In the genomic region with DNA sequence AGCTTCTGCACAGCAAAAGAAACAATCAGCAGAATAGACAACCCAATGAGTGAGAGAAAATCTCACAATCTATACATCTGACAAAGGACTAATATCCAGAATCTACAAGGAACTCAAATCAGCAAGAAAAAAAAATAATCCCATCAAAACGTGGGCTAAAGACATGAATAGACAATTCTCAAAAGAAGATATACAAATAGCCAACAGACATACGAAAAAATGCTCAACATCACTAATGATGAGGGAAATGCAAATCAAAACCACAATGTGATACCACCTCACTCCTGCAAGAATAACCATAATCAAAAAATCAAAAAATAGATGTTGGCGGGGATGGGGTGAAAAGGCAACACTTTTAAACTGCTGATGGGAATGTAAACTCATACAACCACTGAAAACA, we compare ENCODE assay signal across 8 cellular contexts. TPM values are rescaled to one million over a fixed set of nuclear protein-coding genes. Genes with fewer than 3 reads are reported as not detected.
DNase-seq lines count a peak whose midpoint lies in the region; ATAC-seq, FAIRE-seq and TF ChIP-seq lines count a peak whose summit lies in the region.
"Not testable (repeated sequence)": the region's sequence is repeated elsewhere in the genome, so short reads cannot be mapped to it uniquely, and the experiment has no call there.
"Had no signal": no experiment of that assay in that cellular context is flagged by ENCODE, and none has a peak within 500 bp of the region (broad histone marks: within the 10 kb centered on the region; RNA-seq: fewer than 3 reads in every experiment).

No MANE protein-coding gene starts in this region.

- H3K36me3 Mint-ChIP-seq in activated CD4-positive, alpha-beta T cell treated with anti-CD3 and anti-CD28 coated beads, Interleukin-2, amount 10 ng/mL, durations not matched to agents 7 days and 5 days (ENCODE audit: low read depth) = peaks cover 23% of the 10 kb centered on the region
- H3K36me3 Mint-ChIP-seq in stimulated activated memory B cell treated with anti-CD40 and anti-IgM and Interleukin-4, amounts not matched to agents 10 μg/mL and 1 μg/mL and 100 μg/mL, for 72 hours = peaks cover 49% of the 10 kb centered on the region

- TF ChIP-seq RAD21 in GM12878 (IDR thresholded peaks at IDR 0.05; ENCODE audit: insufficient read depth, low read depth, low read length) = not testable (repeated sequence)

- peak; percentile 72 for FAIRE-seq in GM12892 (lab: Jason Lieb, UNC)
- FAIRE-seq in GM12878 (lab: Jason Lieb, UNC) = not testable (repeated sequence)

- POLR2A ChIA-PET in HEK293 (lab: Yijun Ruan, JAX); activated CD4-positive, alpha-beta T cell treated with anti-CD3 and anti-CD28 coated beads, Interleukin-2, amount 10 ng/mL, durations not matched to agents 7 days and 5 days (lab: Charles Lee): not testable (repeated sequence)
- POLR2A ChIA-PET in OCI-LY7 (lab: Charles Lee) = interaction anchor here (0.9 to 2.7 kb wide), 3 partner anchors 11 to 15 kb away, joined by 3 to 8 read pairs (median 7); no protein-coding TSS in a partner anchor
- POLR2A ChIA-PET in GM12878 (lab: Charles Lee) = interaction anchor here (0.6 to 8.7 kb wide), 2 partner anchors 8 to 12 kb away, joined by 6 to 69 read pairs; no protein-coding TSS in a partner anchor

- WGBS in GM12878 (ENCODE audit: insufficient coverage, insufficient replicate concordance, low lambda C conversion rate, missing lambda C conversion rate) = 39% methylated on average over 3 of the region's 3 CpGs

- H3K4me1 ChIP-seq in DOHH2 (ENCODE audit: control insufficient read depth, low read length) (peaks cover 47% of the 10 kb centered on the region), OCI-LY7 (ENCODE audit: insufficient read depth, low read length, poor library complexity, severe bottlenecking) (peaks cover 48% of the 10 kb centered on the region), GM12878 (ENCODE audit: control insufficient read depth, insufficient read depth, low read length) (peaks cover 20% of the 10 kb centered on the region)
- not testable (repeated sequence) for H3K4me1 ChIP-seq in HEK293 (ENCODE audit: control insufficient read depth, insufficient read depth, low read length)

- not testable (repeated sequence) for H3K9me3 Mint-ChIP-seq in activated CD4-positive, alpha-beta T cell treated with anti-CD3 and anti-CD28 coated beads, Interleukin-2, amount 10 ng/mL, durations not matched to agents 7 days and 5 days; stimulated activated memory B cell treated with anti-CD40 and anti-IgM and Interleukin-4, amounts not matched to agents 10 μg/mL and 1 μg/mL and 100 μg/mL, for 72 hours

- TF ChIP-seq CTCF in DOHH2 (IDR thresholded peaks at IDR 0.05; ENCODE audit: low read depth, low read length, poor library complexity, severe bottlenecking); HEK293 (tag by site-specific recombination; IDR thresholded peaks at IDR 0.05); OCI-LY7 (conservative IDR thresholded peaks at IDR 0.05; ENCODE audit: low read length); GM12878 (IDR thresholded peaks at IDR 0.05 in 2 of 3, conservative IDR thresholded peaks at IDR 0.05 in 1 of 3; ENCODE audit: control insufficient read depth in 2 of 3, extremely low read depth in 1 of 3, insufficient read depth in 1 of 3, low read depth in 3 of 3, low read length in 3 of 3): not testable (repeated sequence)

- TF ChIP-seq EP300 in GM12878 (IDR thresholded peaks at IDR 0.05; ENCODE audit: borderline replicate concordance in 1 of 2, control insufficient read depth in 1 of 2, low read depth in 2 of 2, low read length in 2 of 2) = not testable (repeated sequence)

- SMC1A ChIA-PET in GM12878 (lab: Charles Lee; ENCODE audit: uncharacterized antibody, unreplicated experiment) = interaction anchor here (9.8 kb wide), 1 partner anchor 13 kb away, joined by 132 read pairs; no protein-coding TSS in a partner anchor

- CTCF ChIA-PET in HEK293 (lab: Yijun Ruan, JAX) (interaction anchor here (0.6 kb wide), 1 partner anchor 41 kb away, joined by 3 read pairs; no protein-coding TSS in a partner anchor), GM12878 (lab: Yijun Ruan, JAX) (interaction anchor here (1.0 to 1.5 kb wide), 3 partner anchors 14 to 42 kb away, joined by 3 to 5 read pairs (median 4); no protein-coding TSS in a partner anchor)
- CTCF ChIA-PET in OCI-LY7 (lab: Charles Lee; ENCODE audit: unreplicated experiment); activated CD4-positive, alpha-beta T cell treated with anti-CD3 and anti-CD28 coated beads, Interleukin-2, amount 10 ng/mL, durations not matched to agents 7 days and 5 days (lab: Charles Lee): not testable (repeated sequence)

- intact Hi-C loops in OCI-LY7 (cut with micrococcal nuclease; ENCODE audit: unreplicated experiment); GM12878 (cut with micrococcal nuclease; ENCODE audit: unreplicated experiment): not testable (repeated sequence)

- not testable (repeated sequence) for H3K4me3 Mint-ChIP-seq in activated CD4-positive, alpha-beta T cell treated with anti-CD3 and anti-CD28 coated beads, Interleukin-2, amount 10 ng/mL, durations not matched to agents 7 days and 5 days
- peak overlapping the region; percentile 33 for H3K4me3 Mint-ChIP-seq in stimulated activated memory B cell treated with anti-CD40 and anti-IgM and Interleukin-4, amounts not matched to agents 10 μg/mL and 1 μg/mL and 100 μg/mL, for 72 hours

- H3K4me2 ChIP-seq in DOHH2 (ENCODE audit: low read length) (peak overlapping the region; percentile 47), OCI-LY7 (ENCODE audit: low read length) (peak overlapping the region; percentile 29; the same call in 1 of the 2 replicates), GM12878 (ENCODE audit: control insufficient read depth, insufficient read depth) (0 out of 2 replicates have a peak overlapping the region, but pooled peaks have one; percentile 10)

- not testable (repeated sequence) for ATAC-seq in GM12878; stimulated activated memory B cell treated with anti-CD40 and anti-IgM and Interleukin-4, amounts not matched to agents 10 μg/mL and 1 μg/mL and 100 μg/mL, for 72 hours

- not testable (repeated sequence) for H3K27me3 ChIP-seq in DOHH2 (ENCODE audit: control insufficient read depth, low read length); GM12878 (replicated peaks in 1 of 2; ENCODE audit: control insufficient read depth in 2 of 2, insufficient read depth in 2 of 2, low read length in 1 of 2)

- H3K36me3 ChIP-seq in DOHH2 (ENCODE audit: control insufficient read depth, low read length) = peaks cover 43% of the 10 kb centered on the region
- H3K36me3 ChIP-seq in HEK293 (ENCODE audit: control insufficient read depth in 2 of 2, insufficient read depth in 1 of 2, low read length in 2 of 2) = not testable (repeated sequence)
- peaks cover 72% of the 10 kb centered on the region for H3K36me3 ChIP-seq in OCI-LY7 (ENCODE audit: insufficient read depth, low read length)
- H3K36me3 ChIP-seq in GM12878 (ENCODE audit: control insufficient read depth in 2 of 2, insufficient read depth in 2 of 2, low read length in 1 of 2) = peaks cover 3 to 11% of the 10 kb centered on the region in 2 experiments; a peak in 3 of 4 replicates

- not testable (repeated sequence) for H3K9me3 ChIP-seq in DOHH2 (ENCODE audit: control insufficient read depth, insufficient read depth, low read length); HEK293 (ENCODE audit: control insufficient read depth, insufficient read depth, low read depth, low read length); OCI-LY7 (ENCODE audit: low read length); GM12878 (replicated peaks; ENCODE audit: control insufficient read depth, insufficient read depth, low read length)

- 0 out of 2 replicates have a peak overlapping the region, but pooled peaks have one; percentile 6 for H3K27ac ChIP-seq in DOHH2 (ENCODE audit: low read depth, low read length)
- not testable (repeated sequence) for H3K27ac ChIP-seq in HEK293 (ENCODE audit: extremely low read depth, low read depth, low read length); OCI-LY7 (ENCODE audit: low read depth, low read length, poor library complexity, severe bottlenecking); GM12878 (ENCODE audit: control insufficient read depth, insufficient read depth)

- H3K4me1 Mint-ChIP-seq in activated CD4-positive, alpha-beta T cell treated with anti-CD3 and anti-CD28 coated beads, Interleukin-2, amount 10 ng/mL, durations not matched to agents 7 days and 5 days = peaks cover 27% of the 10 kb centered on the region
- H3K4me1 Mint-ChIP-seq in stimulated activated memory B cell treated with anti-CD40 and anti-IgM and Interleukin-4, amounts not matched to agents 10 μg/mL and 1 μg/mL and 100 μg/mL, for 72 hours = peaks cover 62% of the 10 kb centered on the region

- H2AFZ ChIP-seq in OCI-LY7 (ENCODE audit: low read length); GM12878 (ENCODE audit: control insufficient read depth, low read depth, low read length): not testable (repeated sequence)

- peaks cover 84% of the 10 kb centered on the region for H3K79me2 ChIP-seq in DOHH2 (ENCODE audit: control insufficient read depth, low read length)
- H3K79me2 ChIP-seq in OCI-LY7 (ENCODE audit: insufficient read depth, low read depth, low read length) = peaks cover 95% of the 10 kb centered on the region
- H3K79me2 ChIP-seq in GM12878 (ENCODE audit: control insufficient read depth, insufficient read depth, low read length) = peaks cover 90% of the 10 kb centered on the region

- H4K20me1 ChIP-seq in DOHH2 (ENCODE audit: control insufficient read depth, insufficient read depth, low read depth, low read length); OCI-LY7 (ENCODE audit: insufficient read depth, low read length); GM12878 (ENCODE audit: control insufficient read depth, insufficient read depth): not testable (repeated sequence)

- not testable (repeated sequence) for TF ChIP-seq POLR2A in GM12892 (IDR thresholded peaks at IDR 0.05; ENCODE audit: low read depth, low read length); GM12878 (IDR thresholded peaks at IDR 0.05; ENCODE audit: low read depth, low read length)

- BruUV-seq in OCI-LY7 (replicated peaks; lab: Mats Ljungman, UMichigan); GM12878 (replicated peaks; lab: Mats Ljungman, UMichigan): not testable (repeated sequence)

- H3K27me3 Mint-ChIP-seq in activated CD4-positive, alpha-beta T cell treated with anti-CD3 and anti-CD28 coated beads, Interleukin-2, amount 10 ng/mL, durations not matched to agents 7 days and 5 days; stimulated activated memory B cell treated with anti-CD40 and anti-IgM and Interleukin-4, amounts not matched to agents 10 μg/mL and 1 μg/mL and 100 μg/mL, for 72 hours: not testable (repeated sequence)

- in situ Hi-C loops in GM12878 (cut with MboI) = loop anchor here (25.0 kb wide), 1 partner anchor 1926 kb away; a partner anchor contains a TSS

- peak overlapping the region; percentile 21 for H3K27ac Mint-ChIP-seq in activated CD4-positive, alpha-beta T cell treated with anti-CD3 and anti-CD28 coated beads, Interleukin-2, amount 10 ng/mL, durations not matched to agents 7 days and 5 days
- H3K27ac Mint-ChIP-seq in stimulated activated memory B cell treated with anti-CD40 and anti-IgM and Interleukin-4, amounts not matched to agents 10 μg/mL and 1 μg/mL and 100 μg/mL, for 72 hours = peak overlapping the region; percentile 44

- peaks cover 11% of the 10 kb centered on the region for H3F3A ChIP-seq in DOHH2 (ENCODE audit: control insufficient read depth, insufficient read depth)

- DNase-seq in GM12892 (ENCODE audit: insufficient read length); OCI-LY7 (ENCODE audit: low spot score); activated CD4-positive, alpha-beta T cell treated with anti-CD3 and anti-CD28 coated beads, Interleukin-2, amount 10 ng/mL, durations not matched to agents 7 days and 5 days; GM12878 (ENCODE audit: low read depth, low spot score): not testable (repeated sequence)

- H3K4me3 ChIP-seq in DOHH2 (ENCODE audit: low read length) (peak overlapping the region; percentile 47), GM12878 (0 out of 2 replicates have a peak overlapping the region, but pooled peaks have one; percentile 40)
- H3K4me3 ChIP-seq in HEK293 (ENCODE audit: low read depth, low read length); OCI-LY7 (ENCODE audit: low read depth, low read length, poor library complexity, severe bottlenecking): not testable (repeated sequence)

- not testable (repeated sequence) for H3K9me2 ChIP-seq in DOHH2 (replicated peaks; ENCODE audit: control insufficient read depth, low read length); OCI-LY7 (ENCODE audit: insufficient read depth, low read length)

- not testable (repeated sequence) for H3K9ac ChIP-seq in GM12878 (ENCODE audit: control insufficient read depth, insufficient read depth, low read length)

- RAD21 ChIA-PET in GM12878 (lab: Charles Lee; ENCODE audit: unreplicated experiment) = interaction anchor here (1.7 kb wide), 1 partner anchor 14 kb away, joined by 5 read pairs; no protein-coding TSS in a partner anchor

RNA-seq across cellular contexts. Expression of a gene that starts 10.4 kb away (rescaled TPM):
- polyA plus RNA-seq in GM12892 (2012; ENCODE audit: missing spikeins) = 119 TPM
- 188 and 262 TPM in 2 replicates for total RNA-seq in OCI-LY7 (2014; rRNA removed; shearing (Covaris generic))
- total RNA-seq in OCI-LY7 (2022) (103 and 104 TPM in 2 replicates), GM12878 (2014; rRNA removed) (228 and 233 TPM in 2 replicates), GM12878 (2014; rRNA removed; fragmentation: Illumina TruSeq; extraction: Trizol) (109 and 114 TPM in 2 replicates), GM12878 (2021) (103 and 110 TPM in 2 replicates)
- 10 to 100 TPM; 15.0 to 15.4 TPM for total RNA-seq in activated CD4-positive, alpha-beta T cell treated with anti-CD3 and anti-CD28 coated beads, Interleukin-2, amount 10 ng/mL, durations not matched to agents 7 days and 5 days
- 522 and 548 TPM in 2 replicates for total RNA-seq in GM12878 (2013; cell fraction: nucleolus; rRNA removed)
- polyA plus RNA-seq in GM12878 (2011; ENCODE audit: low read depth) = 84.9 TPM
- polyA plus RNA-seq in GM12878 (2011; rRNA removed) (165 and 228 TPM in 2 replicates), GM12878 (2014; fragmentation: Illumina TruSeq; extraction: Trizol) (116 and 143 TPM in 2 replicates), GM12878 (2014; fragmentation: Nextera tagmentation; extraction: Ambion mirVana) (10 to 100 TPM; 25.9 to 46.7 TPM), GM12878 (2014; rRNA removed) (189 and 218 TPM in 2 replicates), GM12878 (2016; fragmentation: Nextera tagmentation; extraction: Ambion mirVana) (100 to 1,000 TPM; 105 to 106 TPM)
- polyA plus RNA-seq in GM12878 (2011; cell fraction: cytosol; rRNA removed) = 83.5 and 87.5 TPM in 2 replicates
- polyA plus RNA-seq in GM12878 (2011; cell fraction: nucleus; rRNA removed) = 296 and 374 TPM in 2 replicates
- 66.6 and 97.7 TPM in 2 replicates for polyA plus RNA-seq in GM12878 (2012)
- 87.4 and 94.8 TPM in 2 replicates for polyA minus RNA-seq in GM12878 (2011; rRNA and poly(A)+ RNA removed)
- polyA minus RNA-seq in GM12878 (2011; cell fraction: cytosol; rRNA and poly(A)+ RNA removed) = 40.2 and 47.3 TPM in 2 replicates
- polyA minus RNA-seq in GM12878 (2011; cell fraction: nucleus; rRNA and poly(A)+ RNA removed) = 184 and 227 TPM in 2 replicates
- total RNA-seq: Caco-2 had no signal

Comparison
In these comparisons a context has a peak if more than half of its experiments do, and no peak if none do; other contexts are left out.
1. RNA of a gene that starts 10.4 kb away (total RNA-seq): 103 to 262 TPM in OCI-LY7 and 103 to 548 TPM in GM12878; 15.0 to 15.4 TPM in activated CD4-positive, alpha-beta T cell treated with anti-CD3 and anti-CD28 coated beads, Interleukin-2, amount 10 ng/mL, durations not matched to agents 7 days and 5 days; every median in the first group is over 4 times any median in the second.
2. Peak in every context shown above with its lines, with median percentiles within 50 percentile points of each other: H3K4me2 ChIP-seq.